In the genomic region with DNA sequence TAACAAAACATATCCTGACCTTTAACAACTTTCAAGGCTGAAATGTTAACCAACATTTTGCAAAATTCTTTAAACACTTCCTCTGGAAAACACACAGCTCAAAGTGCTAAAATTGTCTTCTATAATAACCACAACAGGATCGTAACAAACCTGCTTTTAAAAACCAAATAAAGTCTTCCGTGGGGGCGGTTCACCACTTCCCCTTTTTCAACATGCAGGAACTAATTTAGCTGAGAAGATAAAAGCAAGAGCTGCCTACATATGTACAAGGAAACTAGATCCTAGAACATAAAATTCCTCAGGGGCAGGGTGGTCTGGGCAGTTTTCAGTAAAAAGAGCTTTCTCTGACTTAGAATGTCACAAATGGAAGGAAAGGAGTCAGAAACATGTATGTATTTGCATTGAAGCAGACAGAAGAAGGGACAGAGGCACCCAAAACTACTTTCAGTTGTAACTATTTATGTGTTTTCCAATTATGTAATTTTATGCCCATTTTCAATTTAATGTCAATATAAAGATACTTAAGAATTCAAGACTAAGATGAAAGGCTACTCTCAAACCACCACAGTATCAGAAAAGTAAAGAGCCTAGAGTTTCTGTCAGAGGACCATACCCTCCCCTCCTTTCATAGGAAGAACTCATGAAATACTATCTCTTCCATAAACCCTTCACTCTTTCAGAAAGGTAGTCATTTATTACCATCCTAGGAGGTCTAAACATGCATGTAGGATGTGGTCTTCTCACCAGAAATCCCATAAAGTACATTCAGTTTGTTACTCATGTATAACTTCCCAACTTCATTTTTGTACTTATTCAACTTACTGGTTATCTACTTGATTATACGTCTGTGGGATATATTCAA, we compare ENCODE assay signal across 8 cellular contexts.
DNase-seq lines count a peak whose midpoint lies in the region; ATAC-seq, FAIRE-seq and TF ChIP-seq lines count a peak whose summit lies in the region.

No MANE protein-coding gene starts in this region.

- peaks cover 27 to 46% (median 41%) of the 10 kb centered on the region in 4 donors for H3K4me1 Mint-ChIP-seq in CD4-positive, CD25-positive, alpha-beta regulatory T cell
- peaks cover 39% of the 10 kb centered on the region for H3K4me1 Mint-ChIP-seq in T-helper 2 cell treated with Interferon-gamma antibody and Interleukin-4, amounts not matched to agents 5 μg/mL and 100 μg/mL, for 36 hours (ENCODE audit: low read depth)

- peaks cover 0 to 4% of the 10 kb centered on the region in 2 experiments for H3K9me3 ChIP-seq in CD4-positive, CD25-positive, alpha-beta regulatory T cell (ENCODE audit: control insufficient read depth in 2 of 2, low read length in 2 of 2)
- H3K9me3 ChIP-seq in lower lobe of right lung, result no peaks in the 10 kb centered on the region
- H3K9me3 ChIP-seq in kidney (ENCODE audit: control insufficient read depth in 1 of 2, low read length in 2 of 2), result no peaks in the 10 kb centered on the region

- peaks cover 22% of the 10 kb centered on the region for H3K4me1 ChIP-seq in CD4-positive, CD25-positive, alpha-beta regulatory T cell (ENCODE audit: control insufficient read depth, insufficient read depth, low read length, poor library complexity, severe bottlenecking)
- H3K4me1 ChIP-seq in lower lobe of right lung, result peaks cover 6% of the 10 kb centered on the region
- H3K4me1 ChIP-seq in kidney (ENCODE audit: control insufficient read depth in 1 of 2, insufficient read depth in 1 of 2, low read depth in 1 of 2, low read length in 2 of 2), result no peaks in the 10 kb centered on the region

- H3K27ac ChIP-seq in CD4-positive, CD25-positive, alpha-beta regulatory T cell (ENCODE audit: insufficient read depth, low read length, poor library complexity, severe bottlenecking), result peak overlapping the region; percentile 43
- H3K27ac ChIP-seq in lower lobe of right lung, result no peak overlapping the region
- H3K27ac ChIP-seq in kidney (ENCODE audit: low read depth in 2 of 2, low read length in 2 of 2), result no peak overlapping the region

- peak overlapping the region; percentile 53 to 76 (median 74) for H3K27ac Mint-ChIP-seq in CD4-positive, CD25-positive, alpha-beta regulatory T cell
- H3K27ac Mint-ChIP-seq in T-helper 2 cell treated with Interferon-gamma antibody and Interleukin-4, amounts not matched to agents 5 μg/mL and 100 μg/mL, for 36 hours, result peak overlapping the region; percentile 86

- H3K9me3 Mint-ChIP-seq in CD4-positive, CD25-positive, alpha-beta regulatory T cell, result peaks cover 0 to 5% (median 1%) of the 10 kb centered on the region in 7 donors
- H3K9me3 Mint-ChIP-seq in T-helper 2 cell treated with Interferon-gamma antibody and Interleukin-4, amounts not matched to agents 5 μg/mL and 100 μg/mL, for 36 hours, result peaks cover 6% of the 10 kb centered on the region

- DNase-seq in CD4-positive, CD25-positive, alpha-beta regulatory T cell, result peak in 2 of 3 donors; percentile 35 to 71
- DNase-seq in GM19239 (ENCODE audit: insufficient read length, low spot score), result no peak
- DNase-seq in T-helper 2 cell treated with Interferon-gamma antibody and Interleukin-4, amounts not matched to agents 5 μg/mL and 100 μg/mL, for 36 hours (ENCODE audit: low spot score), result peak; percentile 51
- no peak for DNase-seq in lower lobe of right lung
- DNase-seq in NCI-H2081 (lab: John Stamatoyannopoulos, UW), result no peak
- DNase-seq in kidney, result no peak
- DNase-seq in NCI-H2227 (lab: John Stamatoyannopoulos, UW; ENCODE audit: unreplicated experiment), result no peak

- no peak overlapping the region for H3K9ac ChIP-seq in kidney (ENCODE audit: low read length in 2 of 2)

- H3K4me3 ChIP-seq in CD4-positive, CD25-positive, alpha-beta regulatory T cell (ENCODE audit: low read depth, low read length), result peak overlapping the region; percentile 65
- H3K4me3 ChIP-seq in lower lobe of right lung (no peak overlapping the region), kidney (ENCODE audit: low read length in 2 of 2) (no peak overlapping the region)

- no peaks in the 10 kb centered on the region for H3K27me3 ChIP-seq in CD4-positive, CD25-positive, alpha-beta regulatory T cell (ENCODE audit: control insufficient read depth, insufficient read depth, low read length)
- H3K27me3 ChIP-seq in lower lobe of right lung (ENCODE audit: low read depth), result no peaks in the 10 kb centered on the region

- no peaks in the 10 kb centered on the region for H3K36me3 ChIP-seq in CD4-positive, CD25-positive, alpha-beta regulatory T cell (ENCODE audit: control insufficient read depth, insufficient read depth, low read length)
- H3K36me3 ChIP-seq in lower lobe of right lung (no peaks in the 10 kb centered on the region), kidney (ENCODE audit: control insufficient read depth in 1 of 2, insufficient read depth in 2 of 2, low read length in 2 of 2) (no peaks in the 10 kb centered on the region)

- intact Hi-C loops in lower lobe of right lung (cut with DNase I), result no loop called here
- intact Hi-C loops in kidney (cut with DNase I), result no loop called here

- H3K27me3 Mint-ChIP-seq in CD4-positive, CD25-positive, alpha-beta regulatory T cell, result no peaks in the 10 kb centered on the region
- no peaks in the 10 kb centered on the region for H3K27me3 Mint-ChIP-seq in T-helper 2 cell treated with Interferon-gamma antibody and Interleukin-4, amounts not matched to agents 5 μg/mL and 100 μg/mL, for 36 hours (ENCODE audit: low read depth)

- H3K4me3 Mint-ChIP-seq in CD4-positive, CD25-positive, alpha-beta regulatory T cell, result peak overlapping the region; percentile 65 to 84 (median 73)
- peak overlapping the region; percentile 78 for H3K4me3 Mint-ChIP-seq in T-helper 2 cell treated with Interferon-gamma antibody and Interleukin-4, amounts not matched to agents 5 μg/mL and 100 μg/mL, for 36 hours

- no peaks in the 10 kb centered on the region for H3K36me3 Mint-ChIP-seq in CD4-positive, CD25-positive, alpha-beta regulatory T cell
- peaks cover 13% of the 10 kb centered on the region for H3K36me3 Mint-ChIP-seq in T-helper 2 cell treated with Interferon-gamma antibody and Interleukin-4, amounts not matched to agents 5 μg/mL and 100 μg/mL, for 36 hours (ENCODE audit: low read depth)

- TF ChIP-seq CTCF in lower lobe of right lung (IDR thresholded peaks at IDR 0.05) (no peak), kidney (IDR thresholded peaks at IDR 0.05; ENCODE audit: borderline replicate concordance, extremely low read depth, insufficient read depth) (no peak)

- FAIRE-seq in GM19239 (lab: Jason Lieb, UNC) (peak; percentile 98), kidney (lab: Jason Lieb, UNC) (no peak)

- ATAC-seq in CD4-positive, CD25-positive, alpha-beta regulatory T cell (ENCODE audit: low read depth in 2 of 2), result peak; percentile 60 to 82
- ATAC-seq in HG03108 (IDR thresholded peaks at IDR 0.05; ENCODE audit: unreplicated experiment) (peak; percentile 92), lower lobe of right lung (peak; percentile 65 to 66)

Comparison
In these comparisons a context has a peak if more than half of its experiments do, and no peak if none do; other contexts are left out.
1. DNase-seq: peak in CD4-positive, CD25-positive, alpha-beta regulatory T cell (2 of 3) and T-helper 2 cell treated with Interferon-gamma antibody and Interleukin-4, amounts not matched to agents 5 μg/mL and 100 μg/mL, for 36 hours (single experiment); none in GM19239 (single experiment), lower lobe of right lung (single experiment), NCI-H2081 (0 of 2), kidney (single experiment) and NCI-H2227 (single experiment).
2. Peak in every context shown above with its lines, with median percentiles within 50 percentile points of each other: ATAC-seq.